ENCODE assay signal across 15 cellular contexts in genomic region chr2:72674982-72675915, GRCh38.
"Had no signal": no experiment of that assay in that cellular context is flagged by ENCODE, and none has a peak within 500 bp of the region (broad histone marks: within the 10 kb centered on the region; RNA-seq: fewer than 3 reads in every experiment).

No MANE protein-coding gene starts in this region.

- H3K27ac Mint-ChIP-seq: activated CD4-positive, alpha-beta T cell treated with anti-CD3 and anti-CD28 coated beads for 36 hours; activated naive CD8-positive, alpha-beta T cell; activated T-helper 1 cell treated with anti-CD3 and anti-CD28 coated beads, Interleukin-12 subunit alpha, Interleukin-12 subunit beta, Interleukin-2, Interleukin-4 antibody, amounts not matched to agents 30 ng/mL and 10 ng/mL and 1 ng/mL, durations not matched to agents 14 hours and 24 hours and 36 hours; dendritic cell treated with granulocyte-macrophage colony-stimulating factor and Interleukin-4, amounts not matched to agents 40 ng/mL and 50 ng/mL, for 4 days; natural killer cell treated with Interleukin-12 subunit alpha and Interleukin-12 subunit beta and Interleukin-15 and Interleukin-18, amount 100 ng/mL, for 72 hours had no signal

- H3K27ac ChIP-seq: testis had no signal

- H3K36me3 Mint-ChIP-seq: natural killer cell treated with Interleukin-12 subunit alpha and Interleukin-12 subunit beta and Interleukin-15 and Interleukin-18, amount 100 ng/mL, for 72 hours had no signal

- H3K4me1 ChIP-seq: testis had no signal

- H3K9me3 ChIP-seq: testis had no signal

- H3K4me2 ChIP-seq: smooth muscle cell had no signal

- ATAC-seq: activated CD4-positive, alpha-beta T cell treated with anti-CD3 and anti-CD28 coated beads for 36 hours; natural killer cell treated with Interleukin-12 subunit alpha and Interleukin-12 subunit beta and Interleukin-15 and Interleukin-18, amount 100 ng/mL, for 72 hours had no signal

- DNase-seq: activated CD4-positive, alpha-beta T cell treated with anti-CD3 and anti-CD28 coated beads for 36 hours; activated CD4-positive, alpha-beta T cell treated with anti-CD3 and anti-CD28 coated beads, Interleukin-2, amount 50 U/mL, for 48 hours; amniotic stem cell; effector CD8-positive, alpha-beta T cell; hypothalamus; islet precursor cell; nucleus accumbens; retina; stimulated activated CD4-positive, alpha-beta T cell treated with anti-CD3 and anti-CD28 coated beads, Interleukin-4, amount 100 ng/mL, for 1 hour; testis had no signal

- H3K4me3 ChIP-seq: smooth muscle cell, testis had no signal

- H3K4me1 Mint-ChIP-seq: activated CD4-positive, alpha-beta T cell treated with anti-CD3 and anti-CD28 coated beads for 36 hours had no signal

- H3K27me3 ChIP-seq: testis had no signal

- H3K27me3 Mint-ChIP-seq: activated CD4-positive, alpha-beta T cell treated with anti-CD3 and anti-CD28 coated beads for 36 hours; activated naive CD8-positive, alpha-beta T cell; dendritic cell treated with granulocyte-macrophage colony-stimulating factor and Interleukin-4, amounts not matched to agents 40 ng/mL and 50 ng/mL, for 4 days; natural killer cell treated with Interleukin-12 subunit alpha and Interleukin-12 subunit beta and Interleukin-15 and Interleukin-18, amount 100 ng/mL, for 72 hours had no signal

- H3K4me3 Mint-ChIP-seq: activated CD4-positive, alpha-beta T cell treated with anti-CD3 and anti-CD28 coated beads for 36 hours; activated naive CD8-positive, alpha-beta T cell; activated T-helper 1 cell treated with anti-CD3 and anti-CD28 coated beads, Interleukin-12 subunit alpha, Interleukin-12 subunit beta, Interleukin-2, Interleukin-4 antibody, amounts not matched to agents 30 ng/mL and 10 ng/mL and 1 ng/mL, durations not matched to agents 14 hours and 24 hours and 36 hours; dendritic cell treated with granulocyte-macrophage colony-stimulating factor and Interleukin-4, amounts not matched to agents 40 ng/mL and 50 ng/mL, for 4 days; natural killer cell treated with Interleukin-12 subunit alpha and Interleukin-12 subunit beta and Interleukin-15 and Interleukin-18, amount 100 ng/mL, for 72 hours had no signal

- H3K9me3 Mint-ChIP-seq: natural killer cell treated with Interleukin-12 subunit alpha and Interleukin-12 subunit beta and Interleukin-15 and Interleukin-18, amount 100 ng/mL, for 72 hours had no signal
